Comparison of ENCODE assay signal across 16 cellular contexts in genomic region chr11:84019576-84020194, GRCh38.
DNase-seq lines count a peak whose midpoint lies in the region; ATAC-seq, FAIRE-seq and TF ChIP-seq lines count a peak whose summit lies in the region.
"Had no signal": no experiment of that assay in that cellular context is flagged by ENCODE, and none has a peak within 500 bp of the region (broad histone marks: within the 10 kb centered on the region; RNA-seq: fewer than 3 reads in every experiment).

No MANE protein-coding gene starts in this region.

- intact Hi-C loops in psoas muscle (cut with DNase I) = no loop called here

- no peak overlapping the region for H3K14ac ChIP-seq in H1 (ENCODE audit: insufficient read length)

- H3K79me2 ChIP-seq in H1 (ENCODE audit: control insufficient read depth in 1 of 2, insufficient read depth in 2 of 2, low read length in 2 of 2) (no peaks in the 10 kb centered on the region), neural progenitor cell (ENCODE audit: low read depth) (no peaks in the 10 kb centered on the region)

- WGBS in H1 (ENCODE audit: extremely low coverage in 1 of 2, insufficient coverage in 1 of 2, insufficient read length in 1 of 2, insufficient replicate concordance in 2 of 2, low coverage in 1 of 2, low lambda C conversion rate in 2 of 2, missing lambda C conversion rate in 1 of 2), 2 experiments = 93% methylated on average over 5 of the region's 5 CpGs; no CpG with 5 or more reads in 1 of the 2 experiments
- WGBS in psoas muscle, 3 donors = 81 to 84% (median 82%) methylated on average over 5 of the region's 5 CpGs

- POLR2A ChIA-PET in H1 (lab: Charles Lee; ENCODE audit: partially characterized antibody) = no interaction called here

- H2BK5ac ChIP-seq in H1 (ENCODE audit: low read depth, low read length) = no peak overlapping the region

- no peak overlapping the region for H3K23ac ChIP-seq in H1 (ENCODE audit: insufficient read length)

- H3K36me3 ChIP-seq in H1 (ENCODE audit: control insufficient read depth in 2 of 4, insufficient read depth in 4 of 4, low read length in 3 of 4) (no peaks in the 10 kb centered on the region), neural progenitor cell (no peaks in the 10 kb centered on the region), psoas muscle (ENCODE audit: insufficient read depth in 1 of 2, low read depth in 1 of 2) (no peaks in the 10 kb centered on the region)

- H4K5ac ChIP-seq in H1 (ENCODE audit: insufficient read length, low read depth, low read length) = no peak overlapping the region

- H3K4me2 ChIP-seq in H1 (ENCODE audit: insufficient read depth in 1 of 2, low read depth in 2 of 2, low read length in 2 of 2) (no peak overlapping the region), neural progenitor cell (no peak overlapping the region)

- H3F3A ChIP-seq in neural progenitor cell (ENCODE audit: low read depth) = peaks cover 14% of the 10 kb centered on the region

- H4K20me1 ChIP-seq in H1 (replicated peaks in 1 of 2; ENCODE audit: control insufficient read depth in 1 of 2, insufficient read depth in 2 of 2, low read length in 2 of 2) (no peaks in the 10 kb centered on the region), neural progenitor cell (ENCODE audit: low read depth) (no peaks in the 10 kb centered on the region)

- no peak for TF ChIP-seq POLR2A in H1 (IDR thresholded peaks at IDR 0.05; ENCODE audit: control extremely low read depth in 1 of 2, low read depth in 2 of 2, low read length in 2 of 2)

- H3K4ac ChIP-seq in H1 (replicated peaks; ENCODE audit: insufficient read length, low read depth, low read length) = no peak overlapping the region

- H3K36me3 Mint-ChIP-seq in neural progenitor cell = peaks cover 2% of the 10 kb centered on the region
- H3K36me3 Mint-ChIP-seq: naive thymus-derived CD8-positive, alpha-beta T cell had no signal

- H3K27ac ChIP-seq in H1 (ENCODE audit: low read depth, low read length) = no peak overlapping the region
- H3K27ac ChIP-seq in neural progenitor cell = no peak overlapping the region
- H3K27ac ChIP-seq in psoas muscle = no peak overlapping the region

- no peak overlapping the region for H4K91ac ChIP-seq in H1 (replicated peaks; ENCODE audit: insufficient read length, low read length)

- no peak overlapping the region for H2AK5ac ChIP-seq in H1 (ENCODE audit: low read depth, low read length)

- H2BK12ac ChIP-seq in H1 (ENCODE audit: low read depth, low read length) = peak overlapping the region; percentile 14; the same call in 1 of the 2 replicates

- no peak overlapping the region for H3K4me3 Mint-ChIP-seq in neural progenitor cell
- H3K4me3 Mint-ChIP-seq: naive thymus-derived CD8-positive, alpha-beta T cell; T-helper 1 cell treated with Interleukin-12 subunit alpha and Interleukin-12 subunit beta and Interleukin-4 antibody, amounts not matched to agents 30 μg/mL and 1 μg/mL, for 36 hours had no signal

- peaks cover 25% of the 10 kb centered on the region for H3K4me1 Mint-ChIP-seq in neural progenitor cell
- H3K4me1 Mint-ChIP-seq: naive thymus-derived CD8-positive, alpha-beta T cell had no signal

- TF ChIP-seq EP300 in H1 (IDR thresholded peaks at IDR 0.05; ENCODE audit: borderline replicate concordance in 1 of 2, low read depth in 2 of 2, low read length in 2 of 2) = no peak

- H3K9me3 ChIP-seq in H1 (ENCODE audit: insufficient read depth in 2 of 2, low read depth in 1 of 2, low read length in 1 of 2) (no peaks in the 10 kb centered on the region), neural progenitor cell (ENCODE audit: low read depth) (no peaks in the 10 kb centered on the region), psoas muscle (no peaks in the 10 kb centered on the region)

- ATAC-seq in HG03175 (IDR thresholded peaks at IDR 0.05; ENCODE audit: unreplicated experiment) (no peak), HG02840 (IDR thresholded peaks at IDR 0.05; ENCODE audit: low FRiP score, unreplicated experiment) (no peak), psoas muscle (no peak), HG02798 (IDR thresholded peaks at IDR 0.05; ENCODE audit: poor library complexity, unreplicated experiment) (no peak)
- ATAC-seq: naive thymus-derived CD8-positive, alpha-beta T cell had no signal

- TF ChIP-seq RAD21 in H1 (IDR thresholded peaks at IDR 0.05 in 1 of 2, conservative IDR thresholded peaks at IDR 0.05 in 1 of 2; ENCODE audit: low read depth in 2 of 2, low read length in 2 of 2) = no peak

- H2BK20ac ChIP-seq in H1 (ENCODE audit: low read length) = 0 out of 2 replicates have a peak overlapping the region, but pooled peaks have one; percentile 13

- H3K27me3 Mint-ChIP-seq in neural progenitor cell (ENCODE audit: insufficient read depth, low read depth) = no peaks in the 10 kb centered on the region
- H3K27me3 Mint-ChIP-seq: naive thymus-derived CD8-positive, alpha-beta T cell had no signal

- H3K4me3 ChIP-seq in AG09309 (ENCODE audit: control insufficient read depth, low read depth, low read length) (no peak overlapping the region), H1 (ENCODE audit: extremely low read depth in 1 of 4, insufficient read depth in 2 of 4, low read depth in 3 of 4, low read length in 4 of 4) (no peak overlapping the region), neural progenitor cell (no peak overlapping the region), psoas muscle (no peak overlapping the region)

- no peaks in the 10 kb centered on the region for H3K79me1 ChIP-seq in H1 (ENCODE audit: low read depth, low read length)

- no peak for TF ChIP-seq CTCF in AG09309 (IDR thresholded peaks at IDR 0.05; ENCODE audit: control insufficient read depth, insufficient read depth, low read depth, low read length, missing control alignments)
- TF ChIP-seq CTCF in H1 (IDR thresholded peaks at IDR 0.05; ENCODE audit: control extremely low read depth in 1 of 3, insufficient read depth in 1 of 3, low read depth in 1 of 3, low read length in 3 of 3) = no peak
- no peak for TF ChIP-seq CTCF in neural progenitor cell (IDR thresholded peaks at IDR 0.05)
- TF ChIP-seq CTCF in psoas muscle (IDR thresholded peaks at IDR 0.05) = no peak

- H3K9me3 Mint-ChIP-seq in neural progenitor cell = peaks cover 2% of the 10 kb centered on the region
- H3K9me3 Mint-ChIP-seq: T-helper 1 cell treated with Interleukin-12 subunit alpha and Interleukin-12 subunit beta and Interleukin-4 antibody, amounts not matched to agents 30 μg/mL and 1 μg/mL, for 36 hours had no signal

- H3K27me3 ChIP-seq in H1 (replicated peaks in 1 of 4; ENCODE audit: control insufficient read depth in 3 of 4, extremely low read depth in 1 of 4, insufficient read depth in 3 of 4, low read length in 3 of 4) = no peaks in the 10 kb centered on the region
- H3K27me3 ChIP-seq in neural progenitor cell = no peaks in the 10 kb centered on the region
- H3K27me3 ChIP-seq in psoas muscle (ENCODE audit: insufficient read depth in 3 of 3, low read length in 2 of 3) = no peaks in the 10 kb centered on the region

- no peak overlapping the region for H4K8ac ChIP-seq in H1 (ENCODE audit: extremely low read depth, insufficient read depth, low read length)

- CTCF ChIA-PET in H1 (lab: Charles Lee; ENCODE audit: partially characterized antibody) = no interaction called here

- DNase-seq in AG09309 (ENCODE audit: low read depth) (peak; percentile 24), RKO (ENCODE audit: low spot score) (peak; percentile 60), H1 (ENCODE audit: low read depth in 1 of 2, low spot score in 2 of 2) (no peak), neural progenitor cell (ENCODE audit: low spot score) (no peak), psoas muscle (no peak)
- DNase-seq: activated effector memory CD4-positive, alpha-beta T cell treated with Interleukin-2 at 50 U/mL for 16 hours; DMS79; foreskin fibroblast; KBM-7; kidney glomerular epithelial cell; naive thymus-derived CD8-positive, alpha-beta T cell; NCI-H2029 had no signal

- H3K56ac ChIP-seq in H1 (replicated peaks; ENCODE audit: insufficient read length, low read depth, low read length) = no peak overlapping the region

- H3K4me1 ChIP-seq in H1 (replicated peaks in 1 of 4; ENCODE audit: control insufficient read depth in 3 of 4, insufficient read depth in 4 of 4, low read length in 3 of 4) = peaks cover 0 to 3% (median 1%) of the 10 kb centered on the region in 4 experiments; a peak in 2 of 7 replicates
- H3K4me1 ChIP-seq in neural progenitor cell = peaks cover 32% of the 10 kb centered on the region
- H3K4me1 ChIP-seq in psoas muscle = no peaks in the 10 kb centered on the region

- H3K18ac ChIP-seq in H1 (ENCODE audit: extremely low read depth, low read length) = no peak overlapping the region

- 0 out of 2 replicates have a peak overlapping the region, but pooled peaks have one; percentile 37 for H2BK15ac ChIP-seq in H1 (ENCODE audit: low read length)

- H2AFZ ChIP-seq in H1 (ENCODE audit: low read length) (peak overlapping the region; percentile 72; the same call in 1 of the 2 replicates), neural progenitor cell (replicated peaks) (peak overlapping the region; percentile 64)

- H3K23me2 ChIP-seq in H1 (ENCODE audit: low read depth, low read length) = no peaks in the 10 kb centered on the region

- no peak for FAIRE-seq in H1 (lab: Jason Lieb, UNC)

- no peak overlapping the region for H2BK120ac ChIP-seq in H1 (replicated peaks; ENCODE audit: low read depth, low read length)

- H3K9ac ChIP-seq in H1 (replicated peaks in 1 of 4; ENCODE audit: extremely low read depth in 1 of 4, low read depth in 3 of 4, low read length in 3 of 4) (no peak overlapping the region), neural progenitor cell (no peak overlapping the region)

- peak overlapping the region; percentile 12 for H3K27ac Mint-ChIP-seq in neural progenitor cell
- H3K27ac Mint-ChIP-seq: naive thymus-derived CD8-positive, alpha-beta T cell; T-helper 1 cell treated with Interleukin-12 subunit alpha and Interleukin-12 subunit beta and Interleukin-4 antibody, amounts not matched to agents 30 μg/mL and 1 μg/mL, for 36 hours had no signal

TF ChIP-seq in H1, 55 proteins besides CTCF, POLR2A, EP300 and RAD21 (continues in another document):
- no peak for TF ChIP-seq POU5F1 (IDR thresholded peaks at IDR 0.05; ENCODE audit: low read depth, low read length)
- TF ChIP-seq E2F6 (IDR thresholded peaks at IDR 0.05) = no peak
- no peak for TF ChIP-seq CBX5 (IDR thresholded peaks at IDR 0.05; ENCODE audit: low read depth, low read length)
- TF ChIP-seq ATF3 (IDR thresholded peaks at IDR 0.05; ENCODE audit: insufficient read depth, low read depth, low read length) = no peak

Comparison
In these comparisons a context has a peak if more than half of its experiments do, and no peak if none do; other contexts are left out.
1. DNase-seq: peak in AG09309 (single experiment) and RKO (single experiment); none in H1 (0 of 2), neural progenitor cell (single experiment) and psoas muscle (0 of 2).